In genomic region chr19:5355693-5356092, GRCh38 we compare ENCODE assay signal across 11 cellular contexts.
"Had no signal": no experiment of that assay in that cellular context is flagged by ENCODE, and none has a peak within 500 bp of the region (broad histone marks: within the 10 kb centered on the region; RNA-seq: fewer than 3 reads in every experiment).

No MANE protein-coding gene starts in this region.

- H3K9ac ChIP-seq: KMS-11 had no signal

- ATAC-seq: GM23338 had no signal

- H3K27ac ChIP-seq: HL-60, KMS-11 had no signal

- FAIRE-seq: H1, H54 had no signal

- DNase-seq: H9, HCEC 1CT, HFFc6, IMR-90, Karpas-422, KBM-7 had no signal

- H3K4me2 ChIP-seq: GM23338, KMS-11 had no signal

- H2AFZ ChIP-seq: GM23338 had no signal

- H3K4me3 ChIP-seq: GM23338 had no signal
